In the genomic region with DNA sequence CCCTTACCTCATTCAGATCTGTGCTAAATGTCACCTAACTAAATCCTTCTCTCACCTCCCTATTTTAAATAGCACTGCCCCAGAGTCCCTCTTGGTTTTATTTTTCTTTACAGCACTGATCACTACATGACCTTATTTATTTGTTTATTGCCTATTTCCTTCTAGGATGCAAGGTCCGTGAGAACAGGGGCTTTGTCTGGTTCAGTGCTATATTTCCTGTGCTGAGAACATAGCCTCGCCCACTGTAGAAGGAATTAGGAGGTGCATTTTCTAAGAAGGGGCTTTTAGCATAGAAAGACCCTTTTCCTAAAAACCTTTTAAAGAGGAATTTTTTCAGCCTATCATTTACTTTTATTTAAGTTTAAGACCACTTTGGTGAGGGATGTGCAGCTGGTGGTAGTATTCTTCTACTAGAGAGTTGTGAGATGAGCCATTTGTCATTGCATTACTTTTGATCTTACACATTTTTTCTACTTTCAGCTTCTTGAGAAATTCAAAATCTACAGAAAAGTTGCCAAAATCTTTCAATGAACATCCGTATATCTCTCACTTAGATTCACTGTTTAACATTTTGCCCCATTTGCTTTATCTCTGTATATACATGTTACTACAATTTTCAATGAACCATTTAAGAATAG, we compare ENCODE assay signal across 15 cellular contexts. TPM values are rescaled to one million over a fixed set of nuclear protein-coding genes. Genes with fewer than 3 reads are reported as not detected.
DNase-seq lines count a peak whose midpoint lies in the region; ATAC-seq and TF ChIP-seq lines count a peak whose summit lies in the region.
"Had no signal": no experiment of that assay in that cellular context is flagged by ENCODE, and none has a peak within 500 bp of the region (broad histone marks: within the 10 kb centered on the region; RNA-seq: fewer than 3 reads in every experiment).

No MANE protein-coding gene starts in this region.

- ATAC-seq in activated T-cell treated with anti-CD3 and anti-CD28 coated beads, Interleukin-2, amount 50 U/mL, for 72 hours (replicated peaks in 1 of 2), result peak; percentile 56 to 66
- ATAC-seq in GM21619 (IDR thresholded peaks at IDR 0.05; ENCODE audit: unreplicated experiment) (peak; percentile 14), omental fat pad (ENCODE audit: low FRiP score) (peak; percentile 23)
- ATAC-seq: body of pancreas had no signal

- no peak overlapping the region for H3K27ac ChIP-seq in effector memory CD4-positive, alpha-beta T cell (ENCODE audit: insufficient read depth, low read length, poor library complexity, severe bottlenecking)
- H3K27ac ChIP-seq: body of pancreas, spleen had no signal

- peak overlapping the region; percentile 25 for H3K27ac Mint-ChIP-seq in activated T-cell treated with anti-CD3 and anti-CD28 coated beads, Interleukin-2, amount 50 U/mL, for 72 hours
- H3K27ac Mint-ChIP-seq in T-helper 2 cell treated with Interferon-gamma antibody and Interleukin-4, amounts not matched to agents 5 μg/mL and 100 μg/mL, for 36 hours, result peak overlapping the region; percentile 69

- no peak overlapping the region for H3K4me3 ChIP-seq in HAP-1
- no peak overlapping the region for H3K4me3 ChIP-seq in effector memory CD4-positive, alpha-beta T cell (ENCODE audit: insufficient read depth, low read depth, low read length, poor library complexity, severe bottlenecking)
- H3K4me3 ChIP-seq: body of pancreas, spleen had no signal

- peak overlapping the region; percentile 59 to 72 for H3K4me3 Mint-ChIP-seq in activated T-cell treated with anti-CD3 and anti-CD28 coated beads, Interleukin-2, amount 50 U/mL, for 72 hours
- H3K4me3 Mint-ChIP-seq in T-helper 2 cell treated with Interferon-gamma antibody and Interleukin-4, amounts not matched to agents 5 μg/mL and 100 μg/mL, for 36 hours, result peak overlapping the region; percentile 49

- in situ Hi-C loops in HAP-1 (cut with MboI; ENCODE audit: low sequenced_read_pairs), result no loop called here

- no peaks in the 10 kb centered on the region for H3K9me3 Mint-ChIP-seq in activated T-cell treated with anti-CD3 and anti-CD28 coated beads, Interleukin-2, amount 50 U/mL, for 72 hours
- H3K9me3 Mint-ChIP-seq in T-helper 2 cell treated with Interferon-gamma antibody and Interleukin-4, amounts not matched to agents 5 μg/mL and 100 μg/mL, for 36 hours, result no peaks in the 10 kb centered on the region
- H3K9me3 Mint-ChIP-seq: immature natural killer cell had no signal

- H3K36me3 Mint-ChIP-seq in activated T-cell treated with anti-CD3 and anti-CD28 coated beads, Interleukin-2, amount 50 U/mL, for 72 hours (ENCODE audit: insufficient read depth in 2 of 2), result no peaks in the 10 kb centered on the region
- no peaks in the 10 kb centered on the region for H3K36me3 Mint-ChIP-seq in T-helper 2 cell treated with Interferon-gamma antibody and Interleukin-4, amounts not matched to agents 5 μg/mL and 100 μg/mL, for 36 hours (ENCODE audit: low read depth)
- H3K36me3 Mint-ChIP-seq: immature natural killer cell had no signal

- no peak for DNase-seq in activated T-cell treated with anti-CD3 and anti-CD28 coated beads, Interleukin-2, amount 50 U/mL, for 72 hours
- no peak for DNase-seq in activated T-cell treated with anti-CD3 and anti-CD28 coated beads, Interleukin-2, amount 50 U/mL, for 1 hour
- no peak for DNase-seq in T-helper 2 cell treated with Interferon-gamma antibody and Interleukin-4, amounts not matched to agents 5 μg/mL and 100 μg/mL, for 36 hours (ENCODE audit: low spot score)
- DNase-seq in omental fat pad (ENCODE audit: low spot score) (no peak), SW480 (ENCODE audit: low spot score) (no peak), HAP-1 (ENCODE audit: low spot score in 2 of 2) (no peak)
- no peak for DNase-seq in effector memory CD4-positive, alpha-beta T cell
- DNase-seq: body of pancreas; effector CD8-positive, alpha-beta T cell; foreskin fibroblast; immature natural killer cell; NCI-H2081; NCI-H774; spleen had no signal

- TF ChIP-seq CTCF in omental fat pad (IDR thresholded peaks at IDR 0.05), result no peak

- no peaks in the 10 kb centered on the region for H3K36me3 ChIP-seq in HAP-1 (replicated peaks)
- H3K36me3 ChIP-seq in effector memory CD4-positive, alpha-beta T cell (ENCODE audit: control insufficient read depth, insufficient read depth, low read length), result no peaks in the 10 kb centered on the region
- H3K36me3 ChIP-seq: spleen had no signal

- peaks cover 11% of the 10 kb centered on the region for H3K4me1 ChIP-seq in HAP-1
- peaks cover 29% of the 10 kb centered on the region for H3K4me1 ChIP-seq in effector memory CD4-positive, alpha-beta T cell (ENCODE audit: control insufficient read depth, insufficient read depth, low read length, poor library complexity, severe bottlenecking)

- no peaks in the 10 kb centered on the region for H3K27me3 ChIP-seq in HAP-1 (ENCODE audit: low read depth)
- H3K27me3 ChIP-seq in effector memory CD4-positive, alpha-beta T cell (replicated peaks; ENCODE audit: control insufficient read depth, insufficient read depth, low read length, poor library complexity, severe bottlenecking), result no peaks in the 10 kb centered on the region
- H3K27me3 ChIP-seq: body of pancreas, spleen had no signal

- no peaks in the 10 kb centered on the region for H3K27me3 Mint-ChIP-seq in activated T-cell treated with anti-CD3 and anti-CD28 coated beads, Interleukin-2, amount 50 U/mL, for 72 hours (ENCODE audit: low read depth)
- no peaks in the 10 kb centered on the region for H3K27me3 Mint-ChIP-seq in T-helper 2 cell treated with Interferon-gamma antibody and Interleukin-4, amounts not matched to agents 5 μg/mL and 100 μg/mL, for 36 hours (ENCODE audit: low read depth)

- peaks cover 94% of the 10 kb centered on the region for H3K4me1 Mint-ChIP-seq in activated T-cell treated with anti-CD3 and anti-CD28 coated beads, Interleukin-2, amount 50 U/mL, for 72 hours (ENCODE audit: low read depth)
- H3K4me1 Mint-ChIP-seq in T-helper 2 cell treated with Interferon-gamma antibody and Interleukin-4, amounts not matched to agents 5 μg/mL and 100 μg/mL, for 36 hours (ENCODE audit: low read depth), result peaks cover 62% of the 10 kb centered on the region

- no peaks in the 10 kb centered on the region for H3K9me3 ChIP-seq in HAP-1
- no peaks in the 10 kb centered on the region for H3K9me3 ChIP-seq in effector memory CD4-positive, alpha-beta T cell (ENCODE audit: control insufficient read depth, low read length)
- H3K9me3 ChIP-seq: body of pancreas, spleen had no signal

RNA-seq across cellular contexts. Expression of a gene that starts 13.5 kb away (rescaled TPM):
- total RNA-seq in activated T-cell treated with anti-CD3 and anti-CD28 coated beads, Interleukin-2, amount 50 U/mL, for 72 hours, result 10 to 100 TPM; 69.0 to 69.5 TPM
- 10 to 100 TPM; 31.9 to 55.4 (median 42.5) TPM for total RNA-seq in omental fat pad
